ENCODE assay signal across 6 cellular contexts in the genomic region with DNA sequence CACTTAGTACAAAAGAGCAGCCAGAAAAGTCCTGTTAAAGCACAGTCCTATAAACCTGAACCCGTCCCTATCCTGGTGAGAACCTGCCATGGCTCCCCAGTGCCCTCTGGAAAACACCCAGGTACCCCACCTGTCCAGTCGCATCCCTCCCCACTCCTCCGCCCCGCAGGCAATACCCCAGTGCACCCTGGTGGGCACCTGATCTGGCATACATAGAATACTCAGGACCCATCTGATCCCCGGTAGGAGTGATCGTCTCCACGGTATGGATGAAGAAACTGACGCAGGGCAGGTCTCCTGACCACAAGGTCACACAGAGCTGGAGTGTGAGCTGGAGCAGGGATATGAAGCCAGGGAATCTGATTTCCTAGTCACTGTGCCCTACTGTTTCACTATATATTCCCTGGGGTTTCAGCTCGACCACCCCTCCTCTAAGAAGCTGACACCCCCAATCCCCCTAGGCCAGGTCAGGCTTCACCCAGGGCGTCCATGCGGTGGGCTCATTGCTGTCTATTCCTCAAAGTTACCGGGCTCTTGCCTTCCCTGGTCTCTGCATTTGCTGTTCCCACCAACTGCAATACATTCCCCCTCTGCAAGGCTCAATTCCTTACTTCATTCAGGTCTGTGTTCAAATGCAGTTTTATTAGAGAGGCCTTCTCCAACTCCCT. TPM values are rescaled to one million over a fixed set of nuclear protein-coding genes. Genes with fewer than 3 reads are reported as not detected.
DNase-seq lines count a peak whose midpoint lies in the region; ATAC-seq and TF ChIP-seq lines count a peak whose summit lies in the region.

No MANE protein-coding gene starts in this region.

- H3K27me3 ChIP-seq in muscle layer of colon (ENCODE audit: control insufficient read depth in 1 of 2, insufficient read depth in 2 of 2, low read length in 2 of 2) = no peaks in the 10 kb centered on the region

- no peaks in the 10 kb centered on the region for H3K36me3 ChIP-seq in muscle layer of colon (ENCODE audit: insufficient read depth, low read length)

- DNase-seq in GM12864 (ENCODE audit: low read depth) = no peak
- DNase-seq in G401 (ENCODE audit: low spot score) = no peak
- DNase-seq in GM13977 (ENCODE audit: low spot score) = no peak

- peak overlapping the region; percentile 90 for H3K9ac ChIP-seq in muscle layer of colon (ENCODE audit: low read length)

- TF ChIP-seq CTCF in GM12864 (IDR thresholded peaks at IDR 0.05; ENCODE audit: low read depth, low read length, missing control alignments) (no peak), GM13977 (IDR thresholded peaks at IDR 0.05; ENCODE audit: extremely low read depth, insufficient read depth, missing control alignments) (no peak)

- H3K4me3 ChIP-seq in GM12864 (ENCODE audit: low read depth, low read length) (peak overlapping the region; percentile 54), muscle layer of colon (ENCODE audit: low read depth in 1 of 2, low read length in 2 of 2) (peak overlapping the region; percentile 22 to 99)

- H3K9me3 ChIP-seq in muscle layer of colon (ENCODE audit: low read length) = no peaks in the 10 kb centered on the region

- in situ Hi-C loops in G401 (cut with HindIII; ENCODE audit: low sequenced_read_pairs) (no loop called here), GM13977 (cut with MboI; ENCODE audit: low pct_unique_long_range_greater_than_20kb, low sequenced_read_pairs, unreplicated experiment) (no loop called here)

- peaks cover 9% of the 10 kb centered on the region for H3K4me1 ChIP-seq in muscle layer of colon (ENCODE audit: insufficient read depth, low read length)

- no peak for ATAC-seq in HG02970 (IDR thresholded peaks at IDR 0.05; ENCODE audit: low FRiP score, unreplicated experiment)

- H3K27ac ChIP-seq in angular gyrus (ENCODE audit: low read depth, low read length) (peak overlapping the region; percentile 97), muscle layer of colon (ENCODE audit: low read depth, low read length) (peak overlapping the region; percentile 74)

RNA-seq across cellular contexts. Expression of a gene that starts 12.6 kb away (rescaled TPM):
- total RNA-seq in G401 (2014; rRNA removed; shearing (Covaris generic)) = 15.1 and 29.5 TPM in 2 replicates

RNA-seq across cellular contexts. Expression of a gene that starts 15.1 kb away (rescaled TPM):
- not detected in 2 replicates for total RNA-seq in G401 (2014; rRNA removed; shearing (Covaris generic))

RNA-seq across cellular contexts. Expression of a gene that starts 25.7 kb away (rescaled TPM):
- total RNA-seq in G401 (2014; rRNA removed; shearing (Covaris generic)) = 28.5 and 32.9 TPM in 2 replicates

RNA-seq across cellular contexts. Expression of a gene that starts 26.4 kb away (rescaled TPM):
- 394 and 514 TPM in 2 replicates for total RNA-seq in G401 (2014; rRNA removed; shearing (Covaris generic))

RNA-seq across cellular contexts. Expression of a gene that starts 50.1 kb away (rescaled TPM):
- total RNA-seq in G401 (2014; rRNA removed; shearing (Covaris generic)) = 4.2 and 8.0 TPM in 2 replicates
